Comparison of ENCODE assay signal across 8 cellular contexts in the genomic region with DNA sequence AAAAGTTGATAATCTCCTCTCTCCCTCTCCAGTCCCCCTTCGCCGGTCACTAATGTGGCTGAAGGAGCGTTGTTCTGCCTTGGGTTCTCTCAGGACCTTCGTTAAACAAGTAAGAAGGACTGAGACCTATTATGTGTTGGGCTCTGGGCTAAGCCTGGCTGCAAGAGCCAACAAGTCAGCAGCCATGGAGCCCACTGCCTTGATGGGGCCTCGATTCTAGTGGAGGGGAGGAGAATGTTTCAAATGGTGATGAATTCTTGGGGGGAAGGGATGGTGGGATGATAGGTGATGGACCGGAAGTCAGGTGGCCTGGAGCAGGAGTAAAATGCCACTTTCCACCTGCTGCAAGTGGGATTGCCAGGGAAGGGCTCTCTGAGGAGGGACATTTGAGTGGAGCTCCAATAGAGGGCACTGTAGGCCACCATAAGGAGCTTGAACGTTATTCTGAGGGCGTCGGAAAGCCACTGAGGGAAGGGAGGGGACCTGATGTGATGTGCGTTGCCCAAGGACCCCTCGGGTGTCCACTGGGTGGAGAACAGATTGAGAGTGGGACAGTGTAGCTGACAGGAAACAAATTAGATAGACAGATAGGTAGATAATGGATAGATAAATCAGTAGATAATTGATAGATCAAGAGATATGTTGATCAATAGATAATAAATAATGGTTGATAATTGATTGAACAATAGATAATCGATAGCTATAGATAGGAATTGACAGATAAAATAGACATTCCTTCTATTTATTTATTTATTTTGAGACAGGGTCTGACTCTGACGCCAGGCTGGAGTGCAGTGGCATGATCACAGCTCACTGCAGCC. TPM values are rescaled to one million over a fixed set of nuclear protein-coding genes. Genes with fewer than 3 reads are reported as not detected.
DNase-seq lines count a peak whose midpoint lies in the region; ATAC-seq and TF ChIP-seq lines count a peak whose summit lies in the region.

No MANE protein-coding gene starts in this region.

- H3K9me3 Mint-ChIP-seq in activated B cell treated with CpG ODN at 0.5 μM for 24 hours, result no peaks in the 10 kb centered on the region

- no peak overlapping the region for H3K4me3 ChIP-seq in retinal pigment epithelial cell (ENCODE audit: low read length)

- DNase-seq in AG09319 (ENCODE audit: extremely low read depth, low read depth) (no peak), NCI-H2196 (lab: John Stamatoyannopoulos, UW; ENCODE audit: unreplicated experiment) (peak; percentile 83), activated B cell treated with CpG ODN at 0.5 μM for 24 hours (no peak), glomerular visceral epithelial cell (ENCODE audit: extremely low spot score) (peak; percentile 56), retinal pigment epithelial cell (ENCODE audit: low read depth) (no peak)

- TF ChIP-seq CTCF in AG09319 (IDR thresholded peaks at IDR 0.05; ENCODE audit: low read depth, low read length) (peak; percentile 62), GM12872 (IDR thresholded peaks at IDR 0.05; ENCODE audit: insufficient read depth, low read depth, low read length) (peak; percentile 76), activated B cell treated with CpG ODN at 0.5 μM for 24 hours (IDR thresholded peaks at IDR 0.05) (no peak), retinal pigment epithelial cell (conservative IDR thresholded peaks at IDR 0.05; ENCODE audit: low read depth, low read length) (peak; percentile 77)

- peaks cover 8% of the 10 kb centered on the region for H3K27me3 Mint-ChIP-seq in activated B cell treated with CpG ODN at 0.5 μM for 24 hours

- no peak overlapping the region for H3K27ac Mint-ChIP-seq in activated B cell treated with CpG ODN at 0.5 μM for 24 hours

- CTCF ChIA-PET in activated B cell treated with CpG ODN at 0.5 μM for 24 hours (lab: Charles Lee), result interaction anchor here (0.8 to 4.7 kb wide), 23 partner anchors 8 to 439 kb away, joined by 3 to 125 read pairs (median 4); a partner anchor contains a TSS

- no peak overlapping the region for H3K4me3 Mint-ChIP-seq in activated B cell treated with CpG ODN at 0.5 μM for 24 hours

- H3K36me3 Mint-ChIP-seq in activated B cell treated with CpG ODN at 0.5 μM for 24 hours (ENCODE audit: low read depth), result no peaks in the 10 kb centered on the region

- POLR2A ChIA-PET in activated B cell treated with CpG ODN at 0.5 μM for 24 hours (lab: Charles Lee), result interaction anchor here (0.6 kb wide), 1 partner anchor 255 kb away, joined by 5 read pairs; no protein-coding TSS in a partner anchor

- intact Hi-C loops in activated B cell treated with CpG ODN at 0.5 μM for 24 hours (cut with micrococcal nuclease), result no loop called here

- ATAC-seq in activated B cell treated with CpG ODN at 0.5 μM for 24 hours (ENCODE audit: low read depth), result peak; percentile 38
- ATAC-seq in GM18519 (IDR thresholded peaks at IDR 0.05; ENCODE audit: low FRiP score, unreplicated experiment), result no peak
- no peak for ATAC-seq in HG02571 (IDR thresholded peaks at IDR 0.05; ENCODE audit: unreplicated experiment)

- no peaks in the 10 kb centered on the region for H3K4me1 Mint-ChIP-seq in activated B cell treated with CpG ODN at 0.5 μM for 24 hours

RNA-seq across cellular contexts. Expression of a gene that starts 18.3 kb away (rescaled TPM):
- not detected in 2 replicates for total RNA-seq in activated B cell treated with CpG ODN at 0.5 μM for 24 hours

Comparison
In these comparisons a context has a peak if more than half of its experiments do, and no peak if none do; other contexts are left out.
1. DNase-seq: peak in NCI-H2196 (single experiment) and glomerular visceral epithelial cell (single experiment); none in AG09319 (single experiment), activated B cell treated with CpG ODN at 0.5 μM for 24 hours (single experiment) and retinal pigment epithelial cell (single experiment).